1 cellular context compared by ENCODE assay signal in genomic region chr17:1716912-1717695, GRCh38.
TF ChIP-seq lines count a peak whose summit lies in the region.

No MANE protein-coding gene starts in this region.

TF ChIP-seq in H1, 55 proteins besides CTCF, POLR2A, EP300 and RAD21:
- TF ChIP-seq RXRA (IDR thresholded peaks at IDR 0.05; ENCODE audit: insufficient read depth, low read depth, low read length), result no peak
- TF ChIP-seq RFX5 (IDR thresholded peaks at IDR 0.05; ENCODE audit: borderline replicate concordance, low read depth, low read length), result peak; percentile 90
- no peak for TF ChIP-seq CEBPB (IDR thresholded peaks at IDR 0.05; ENCODE audit: low read depth, low read length)
- TF ChIP-seq MAFK (IDR thresholded peaks at IDR 0.05; ENCODE audit: low read depth, low read length), result peak; percentile 98
- TF ChIP-seq GABPA (IDR thresholded peaks at IDR 0.05; ENCODE audit: borderline replicate concordance, insufficient read depth, low read length), result no peak
- peak; percentile 57; the same call in 1 of the 2 replicates for TF ChIP-seq PHF8 (conservative IDR thresholded peaks at IDR 0.05; ENCODE audit: low read depth, low read length)
- TF ChIP-seq CTBP2 (IDR thresholded peaks at IDR 0.05; ENCODE audit: borderline replicate concordance, insufficient read depth, insufficient read length, low read length), result no peak
- no peak for TF ChIP-seq POU5F1 (IDR thresholded peaks at IDR 0.05; ENCODE audit: low read depth, low read length)
- peak; percentile 76 for TF ChIP-seq MAX (IDR thresholded peaks at IDR 0.05)
- TF ChIP-seq TEAD4 (IDR thresholded peaks at IDR 0.05; ENCODE audit: low read depth, low read length), result no peak
- no peak for TF ChIP-seq CBX8 (IDR thresholded peaks at IDR 0.05; ENCODE audit: borderline replicate concordance, low read depth, low read length)
- no peak for TF ChIP-seq TAF7 (optimal IDR thresholded peaks at IDR 0.05; ENCODE audit: borderline replicate concordance, low read depth, low read length)
- TF ChIP-seq CREB1 (IDR thresholded peaks at IDR 0.05), result peak; percentile 64
- peak; percentile 75; the same call in 1 of the 2 replicates for TF ChIP-seq CHD2 (IDR thresholded peaks at IDR 0.05; ENCODE audit: low read length)
- TF ChIP-seq TCF12 (IDR thresholded peaks at IDR 0.05; ENCODE audit: low read depth, low read length), result no peak
- TF ChIP-seq KDM1A (IDR thresholded peaks at IDR 0.05; ENCODE audit: borderline replicate concordance, low read length), result no peak
- TF ChIP-seq E2F6 (IDR thresholded peaks at IDR 0.05), result peak; percentile 54
- TF ChIP-seq BRCA1 (IDR thresholded peaks at IDR 0.05; ENCODE audit: low read depth, low read length), result no peak
- peak; percentile 60 for TF ChIP-seq KDM4A (IDR thresholded peaks at IDR 0.05; ENCODE audit: low read depth, low read length, severe bottlenecking)
- no peak for TF ChIP-seq NANOG (IDR thresholded peaks at IDR 0.05; ENCODE audit: insufficient read depth, low read depth, low read length, poor library complexity, severe bottlenecking)
- TF ChIP-seq ASH2L (IDR thresholded peaks at IDR 0.05; ENCODE audit: low read length), result peak; percentile 87
- TF ChIP-seq JUND (IDR thresholded peaks at IDR 0.05; ENCODE audit: low read length), result 0 out of 2 replicates have a peak, but pooled peaks have one; percentile 42
- TF ChIP-seq ATF3 (IDR thresholded peaks at IDR 0.05; ENCODE audit: insufficient read depth, low read depth, low read length), result no peak
- no peak for TF ChIP-seq CHD1 (IDR thresholded peaks at IDR 0.05; ENCODE audit: low read depth, low read length)
- no peak; the same call in none of the 2 replicates for TF ChIP-seq TAF1 (IDR thresholded peaks at IDR 0.05; ENCODE audit: low read depth, low read length)
- no peak for TF ChIP-seq SP2 (IDR thresholded peaks at IDR 0.05; ENCODE audit: low read length)
- TF ChIP-seq SIX5 (IDR thresholded peaks at IDR 0.05; ENCODE audit: low read depth, low read length), result no peak
- TF ChIP-seq YY1 (IDR thresholded peaks at IDR 0.05; ENCODE audit: low read depth, low read length), result no peak
- peak; percentile 66 for TF ChIP-seq SAP30 (IDR thresholded peaks at IDR 0.05; ENCODE audit: insufficient read depth, insufficient replicate concordance, low read length)
- TF ChIP-seq BCL11A (IDR thresholded peaks at IDR 0.05; ENCODE audit: low read depth in 2 of 2, low read length in 2 of 2), result no peak
- no peak for TF ChIP-seq EGR1 (IDR thresholded peaks at IDR 0.05; ENCODE audit: borderline replicate concordance, low read depth, low read length)
- TF ChIP-seq JUN (IDR thresholded peaks at IDR 0.05; ENCODE audit: low read depth, low read length), result no peak
- TF ChIP-seq EZH2 (IDR thresholded peaks at IDR 0.05; ENCODE audit: low read depth, low read length, severe bottlenecking), result no peak
- no peak for TF ChIP-seq ZNF274 (IDR thresholded peaks at IDR 0.05; ENCODE audit: borderline replicate concordance, extremely low read depth, low read length)
- TF ChIP-seq RBBP5 (IDR thresholded peaks at IDR 0.05; ENCODE audit: borderline replicate concordance, low read depth, low read length), result 0 out of 2 replicates have a peak, but pooled peaks have one; percentile 52
- no peak for TF ChIP-seq GTF2F1 (IDR thresholded peaks at IDR 0.05; ENCODE audit: borderline replicate concordance, low read depth, low read length)
- no peak for TF ChIP-seq SUZ12 (IDR thresholded peaks at IDR 0.05; ENCODE audit: low read length)
- TF ChIP-seq SIN3A (conservative IDR thresholded peaks at IDR 0.05 in 1 of 2, IDR thresholded peaks at IDR 0.05 in 1 of 2; ENCODE audit: low read depth in 1 of 2, low read length in 2 of 2), result peak; percentile 94 to 96
- TF ChIP-seq FOSL1 (IDR thresholded peaks at IDR 0.05; ENCODE audit: insufficient read depth, low read depth, low read length), result no peak
- no peak; the same call in 1 of the 2 replicates for TF ChIP-seq SRF (IDR thresholded peaks at IDR 0.05; ENCODE audit: low read depth, low read length)
- TF ChIP-seq POLR2AphosphoS5 (IDR thresholded peaks at IDR 0.05; ENCODE audit: low read depth, low read length), result peak; percentile 68
- no peak for TF ChIP-seq RNF2 (IDR thresholded peaks at IDR 0.05; ENCODE audit: borderline replicate concordance, low read depth, low read length, missing control alignments, poor library complexity, severe bottlenecking)
- TF ChIP-seq BACH1 (IDR thresholded peaks at IDR 0.05; ENCODE audit: low read length), result peak; percentile 99
- no peak for TF ChIP-seq HDAC6 (IDR thresholded peaks at IDR 0.05; ENCODE audit: low read depth, low read length)
- TF ChIP-seq CHD7 (IDR thresholded peaks at IDR 0.05; ENCODE audit: insufficient replicate concordance, low read length), result no peak
- TF ChIP-seq TBP (IDR thresholded peaks at IDR 0.05; ENCODE audit: low read depth, low read length), result peak; percentile 44; the same call in 1 of the 2 replicates
- no peak for TF ChIP-seq ATF2 (IDR thresholded peaks at IDR 0.05; ENCODE audit: low read length)
- no peak for TF ChIP-seq KDM5A (IDR thresholded peaks at IDR 0.05; ENCODE audit: low read length)
- no peak for TF ChIP-seq SIRT6 (IDR thresholded peaks at IDR 0.05; ENCODE audit: low read length)
- no peak; the same call in 1 of the 2 replicates for TF ChIP-seq USF2 (IDR thresholded peaks at IDR 0.05; ENCODE audit: low read length)
- no peak for TF ChIP-seq CBX5 (IDR thresholded peaks at IDR 0.05; ENCODE audit: low read depth, low read length)
- peak in 1 of 2 experiments; percentile 33; a peak in 1 of 4 replicates for TF ChIP-seq HDAC2 (IDR thresholded peaks at IDR 0.05; ENCODE audit: borderline replicate concordance in 1 of 2, low read depth in 2 of 2, low read length in 2 of 2)
- no peak for TF ChIP-seq NRF1 (IDR thresholded peaks at IDR 0.05; ENCODE audit: low read depth, low read length)
- peak; percentile 94 for TF ChIP-seq SP1 (IDR thresholded peaks at IDR 0.05; ENCODE audit: low read depth, low read length)
- no peak for TF ChIP-seq SP4 (IDR thresholded peaks at IDR 0.05; ENCODE audit: low read length)
